ENCODE assay signal across 23 cellular contexts in genomic region chr10:132416566-132417248, GRCh38. TPM values are rescaled to one million over a fixed set of nuclear protein-coding genes. Genes with fewer than 3 reads are reported as not detected.
DNase-seq lines count a peak whose midpoint lies in the region; TF ChIP-seq lines count a peak whose summit lies in the region.
"Had no signal": no experiment of that assay in that cellular context is flagged by ENCODE, and none has a peak within 500 bp of the region (broad histone marks: within the 10 kb centered on the region; RNA-seq: fewer than 3 reads in every experiment).

No MANE protein-coding gene starts in this region.

- H3K4ac ChIP-seq in mesenchymal stem cell (ENCODE audit: low read depth in 1 of 2, low read length in 2 of 2), result no peak overlapping the region

- no peaks in the 10 kb centered on the region for H3K36me3 ChIP-seq in H7 (replicated peaks; ENCODE audit: control insufficient read depth, insufficient read depth, low read length)
- H3K36me3 ChIP-seq in mesenchymal stem cell (ENCODE audit: control insufficient read depth in 1 of 2, insufficient read depth in 2 of 2, low read depth in 1 of 2, low read length in 2 of 2), result peaks cover 5 to 40% of the 10 kb centered on the region in 2 experiments
- H3K36me3 ChIP-seq in thyroid gland, result peaks cover 0 to 4% of the 10 kb centered on the region in 2 donors
- H3K36me3 ChIP-seq: cardiac muscle cell had no signal

- H3K9me3 ChIP-seq in mesenchymal stem cell (ENCODE audit: control insufficient read depth, low read length), result no peaks in the 10 kb centered on the region
- no peaks in the 10 kb centered on the region for H3K9me3 ChIP-seq in thyroid gland
- H3K9me3 ChIP-seq: vagina had no signal

- 96% methylated on average over 32 of the region's 32 CpGs for WGBS in mesenchymal stem cell
- 87 to 96% methylated on average over 10 to 20 of the region's 32 CpGs for WGBS in thyroid gland, 2 donors

- H2BK120ac ChIP-seq in mesenchymal stem cell (ENCODE audit: low read depth, low read length), result no peak overlapping the region

- H3K9ac ChIP-seq in mesenchymal stem cell (ENCODE audit: low read length), result no peak overlapping the region

- no peak overlapping the region for H2AFZ ChIP-seq in mesenchymal stem cell (ENCODE audit: low read depth, low read length)
- H2AFZ ChIP-seq: hepatocyte had no signal

- no peak overlapping the region for H3K18ac ChIP-seq in mesenchymal stem cell (ENCODE audit: low read depth in 1 of 2, low read length in 2 of 2)

- no peak overlapping the region for H2BK12ac ChIP-seq in mesenchymal stem cell (ENCODE audit: low read length in 2 of 2)

- H3K4me3 ChIP-seq in H7 (ENCODE audit: insufficient read depth, low read depth, low read length) (no peak overlapping the region), mesenchymal stem cell (ENCODE audit: insufficient read depth in 1 of 2, low read depth in 1 of 2, low read length in 2 of 2) (no peak overlapping the region), thyroid gland (replicated peaks in 1 of 3) (no peak overlapping the region)
- H3K4me3 ChIP-seq: cardiac muscle cell, hepatocyte, vagina had no signal

- no peak overlapping the region for H2BK5ac ChIP-seq in mesenchymal stem cell (ENCODE audit: low read depth, low read length, poor library complexity, severe bottlenecking)

- DNase-seq in H7, result peak; percentile 69
- DNase-seq in mesenchymal stem cell, result no peak
- DNase-seq in thyroid gland, result no peak
- DNase-seq in stimulated activated CD4-positive, alpha-beta T cell treated with anti-CD3 and anti-CD28 coated beads, Interleukin-2, amount 100 ng/mL, for 48 hours, result no peak
- no peak for DNase-seq in NCI-H1436 treated with DMSO at 0.1 percent for 48 hours (lab: John Stamatoyannopoulos, UW)
- DNase-seq in SK-N-DZ (ENCODE audit: low spot score), result no peak
- DNase-seq: activated CD4-positive, alpha-beta T cell treated with anti-CD3 and anti-CD28 coated beads for 1 hour; activated naive CD4-positive, alpha-beta T cell treated with Interleukin-2 at 50 U/mL for 16 hours; activated T-cell treated with anti-CD3 and anti-CD28 coated beads, Interleukin-2, amount 50 U/mL, for 4 hours; CD8-positive, alpha-beta T cell; DMS153; foreskin fibroblast; GDM1; KG1; NCI-H1694; NCI-H69; stimulated activated CD4-positive, alpha-beta T cell treated with anti-CD3 and anti-CD28 coated beads, Interleukin-4, amount 100 ng/mL, for 4 hours; stimulated activated naive CD8-positive, alpha-beta T cell treated with anti-CD3 and anti-CD28 coated beads, Interleukin-15, amount 100 ng/mL, for 72 hours; SW 1271 had no signal

- peak overlapping the region; percentile 21 for H4K91ac ChIP-seq in mesenchymal stem cell (ENCODE audit: low read length)

- no peak overlapping the region for H4K8ac ChIP-seq in mesenchymal stem cell (ENCODE audit: low read length)

- TF ChIP-seq CTCF in thyroid gland (IDR thresholded peaks at IDR 0.05), result no peak

- intact Hi-C loops in thyroid gland (cut with DNase I), result no loop called here

- no peak overlapping the region for H3K23ac ChIP-seq in mesenchymal stem cell (ENCODE audit: low read length in 2 of 2)

- peak overlapping the region; percentile 12 for H2BK15ac ChIP-seq in mesenchymal stem cell (ENCODE audit: low read depth, poor library complexity, severe bottlenecking)

- H3K27ac ChIP-seq in cingulate gyrus (ENCODE audit: low read depth, low read length) (peak overlapping the region; percentile 10), mesenchymal stem cell (ENCODE audit: low read length, poor library complexity, severe bottlenecking) (no peak overlapping the region), thyroid gland (peak overlapping the region in 2 of 3 donors; percentile 97 to 98)
- H3K27ac ChIP-seq: cardiac muscle cell had no signal

- H3K4me2 ChIP-seq in mesenchymal stem cell (ENCODE audit: low read length, poor library complexity, severe bottlenecking), result no peak overlapping the region
- H3K4me2 ChIP-seq: hepatocyte had no signal

- peaks cover 26% of the 10 kb centered on the region for H3K79me1 ChIP-seq in mesenchymal stem cell (replicated peaks; ENCODE audit: low read length, poor library complexity, severe bottlenecking)

- H2AK5ac ChIP-seq in mesenchymal stem cell (ENCODE audit: low read length, severe bottlenecking), result no peak overlapping the region

- no peak for TF ChIP-seq POLR2A in thyroid gland (IDR thresholded peaks at IDR 0.05)

- H3K4me1 ChIP-seq in mesenchymal stem cell (ENCODE audit: control insufficient read depth, insufficient read depth, low read depth, low read length) (peaks cover 63% of the 10 kb centered on the region), thyroid gland (peaks cover 63 to 71% of the 10 kb centered on the region in 2 donors)

- H3K14ac ChIP-seq in mesenchymal stem cell (ENCODE audit: low read length in 2 of 2), result no peak overlapping the region

- H3K27me3 ChIP-seq in H7 (ENCODE audit: control insufficient read depth, insufficient read depth, low read length), result no peaks in the 10 kb centered on the region
- H3K27me3 ChIP-seq in mesenchymal stem cell (ENCODE audit: control insufficient read depth in 1 of 2, insufficient read depth in 1 of 2, low read length in 2 of 2), result no peaks in the 10 kb centered on the region
- H3K27me3 ChIP-seq in thyroid gland, result no peaks in the 10 kb centered on the region
- H3K27me3 ChIP-seq: cardiac muscle cell, hepatocyte, vagina had no signal

RNA-seq across cellular contexts. Expression of gene PWWP2B, which starts 19.7 kb away (rescaled TPM):
- total RNA-seq in H7 (2014; rRNA removed; shearing (Covaris generic)), result 14.3 and 15.3 TPM in 2 replicates
- 9.8 TPM for polyA plus RNA-seq in mesenchymal stem cell (2013, experiment 1 of 2)
- polyA plus RNA-seq in mesenchymal stem cell (2013, experiment 2 of 2), result 9.5 TPM
- total RNA-seq in thyroid gland, result 10 to 100 TPM; 14.5 to 35.4 (median 27.3) TPM
- polyA plus RNA-seq in SK-N-DZ (2014; cell fraction: cytosol; rRNA removed), result 12.2 and 18.0 TPM in 2 replicates
- 20.1 and 20.9 TPM in 2 replicates for polyA plus RNA-seq in SK-N-DZ (2014; cell fraction: nucleus; rRNA removed)
